ENCODE assay signal across 23 cellular contexts in genomic region chr20:37808752-37809070, GRCh38.
"Had no signal": no experiment of that assay in that cellular context is flagged by ENCODE, and none has a peak within 500 bp of the region (broad histone marks: within the 10 kb centered on the region; RNA-seq: fewer than 3 reads in every experiment).

No MANE protein-coding gene starts in this region.

- H3K4me1 ChIP-seq: prostate gland, right atrium auricular region, suprapubic skin, uterus had no signal

- H3K27me3 Mint-ChIP-seq: activated CD4-positive, alpha-beta memory T cell treated with anti-CD3 and anti-CD28 coated beads for 36 hours; activated naive CD4-positive, alpha-beta T cell treated with anti-CD3 and anti-CD28 coated beads, Interleukin-2, amount 50 U/mL, for 24 hours; naive thymus-derived CD8-positive, alpha-beta T cell; stimulated activated naive CD8-positive, alpha-beta T cell treated with anti-CD3 and anti-CD28 coated beads, Interleukin-15, amount 100 ng/mL, for 72 hours had no signal

- ATAC-seq: heart right ventricle; left colon; naive thymus-derived CD8-positive, alpha-beta T cell; stimulated activated naive CD8-positive, alpha-beta T cell treated with anti-CD3 and anti-CD28 coated beads, Interleukin-15, amount 100 ng/mL, for 72 hours; WTC11 had no signal

- H3K4me3 ChIP-seq: heart right ventricle, ovary, prostate gland, right atrium auricular region, suprapubic skin, transverse colon, uterus had no signal

- H3K27ac Mint-ChIP-seq: activated CD4-positive, alpha-beta memory T cell treated with anti-CD3 and anti-CD28 coated beads for 36 hours; activated naive CD4-positive, alpha-beta T cell treated with anti-CD3 and anti-CD28 coated beads, Interleukin-2, amount 50 U/mL, for 24 hours; naive thymus-derived CD8-positive, alpha-beta T cell; WTC11 had no signal

- H3K9me3 Mint-ChIP-seq: activated CD4-positive, alpha-beta memory T cell treated with anti-CD3 and anti-CD28 coated beads for 36 hours; activated naive CD4-positive, alpha-beta T cell treated with anti-CD3 and anti-CD28 coated beads, Interleukin-2, amount 50 U/mL, for 24 hours; naive thymus-derived CD8-positive, alpha-beta T cell; stimulated activated naive CD8-positive, alpha-beta T cell treated with anti-CD3 and anti-CD28 coated beads, Interleukin-15, amount 100 ng/mL, for 72 hours had no signal

- H3K9me3 ChIP-seq: heart right ventricle, neutrophil, ovary, prostate gland, right atrium auricular region, suprapubic skin, transverse colon, uterus had no signal

- H3K27me3 ChIP-seq: brain microvascular endothelial cell, heart right ventricle, neutrophil, ovary, right atrium auricular region, suprapubic skin, transverse colon, uterus had no signal

- H3K27ac ChIP-seq: brain microvascular endothelial cell, heart right ventricle, neutrophil, ovary, prostate gland, right atrium auricular region, suprapubic skin, transverse colon, uterus had no signal

- FAIRE-seq: colon had no signal

- H3K4me1 Mint-ChIP-seq: stimulated activated naive CD8-positive, alpha-beta T cell treated with anti-CD3 and anti-CD28 coated beads, Interleukin-15, amount 100 ng/mL, for 72 hours had no signal

- DNase-seq: activated CD4-positive, alpha-beta memory T cell treated with anti-CD3 and anti-CD28 coated beads for 36 hours; activated CD4-positive, alpha-beta T cell treated with anti-CD3 and anti-CD28 coated beads for 4 hours; activated gamma-delta T cell treated with Interleukin-2 at 50 U/mL for 16 hours; aorta; brain microvascular endothelial cell; central memory CD4-positive, alpha-beta T cell; heart right ventricle; left colon; mesenchymal stem cell; naive thymus-derived CD8-positive, alpha-beta T cell; ovary; stimulated activated CD4-positive, alpha-beta T cell treated with anti-CD3 and anti-CD28 coated beads, Interleukin-4, amount 100 ng/mL, for 24 hours; stimulated activated naive CD8-positive, alpha-beta T cell treated with anti-CD3 and anti-CD28 coated beads, Interleukin-15, amount 100 ng/mL, for 72 hours; T-helper 1 cell; transverse colon; uterus had no signal

- H3K4me3 Mint-ChIP-seq: activated CD4-positive, alpha-beta memory T cell treated with anti-CD3 and anti-CD28 coated beads for 36 hours; activated naive CD4-positive, alpha-beta T cell treated with anti-CD3 and anti-CD28 coated beads, Interleukin-2, amount 50 U/mL, for 24 hours; naive thymus-derived CD8-positive, alpha-beta T cell; stimulated activated naive CD8-positive, alpha-beta T cell treated with anti-CD3 and anti-CD28 coated beads, Interleukin-15, amount 100 ng/mL, for 72 hours; WTC11 had no signal

- H3K36me3 ChIP-seq: brain microvascular endothelial cell, ovary, prostate gland, transverse colon, uterus had no signal
